In the genomic region with DNA sequence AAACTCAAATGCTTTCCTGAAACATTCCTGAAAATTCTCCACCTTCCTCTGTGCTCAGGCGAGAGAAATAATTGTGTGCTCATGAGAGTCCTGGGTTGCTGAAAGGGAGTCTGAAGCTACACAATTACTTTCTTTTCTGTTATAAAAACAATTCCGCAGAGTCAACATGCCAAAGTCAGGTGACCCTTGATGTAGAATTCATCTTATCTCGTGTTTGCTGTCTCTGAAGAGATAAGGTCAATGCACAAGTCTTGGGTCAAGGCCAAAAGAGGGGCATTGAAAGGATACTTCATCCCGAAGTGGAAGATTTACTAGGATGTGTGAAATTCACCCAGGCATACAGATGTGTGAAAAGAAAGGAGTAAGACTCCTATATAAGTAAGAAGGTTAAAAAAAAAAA, we compare ENCODE assay signal across 27 cellular contexts.
"Had no signal": no experiment of that assay in that cellular context is flagged by ENCODE, and none has a peak within 500 bp of the region (broad histone marks: within the 10 kb centered on the region; RNA-seq: fewer than 3 reads in every experiment).

No MANE protein-coding gene starts in this region.

- H3K27ac ChIP-seq: adrenal gland, ascending aorta, colonic mucosa, esophagus squamous epithelium, gastroesophageal sphincter, heart right ventricle, WERI-Rb-1 had no signal

- H3K4me1 ChIP-seq: adrenal gland, colonic mucosa, gastroesophageal sphincter had no signal

- H3K9me3 ChIP-seq: adrenal gland, ascending aorta, colonic mucosa, esophagus squamous epithelium, gastroesophageal sphincter, heart right ventricle had no signal

- H3K36me3 ChIP-seq: adrenal gland, colonic mucosa, gastroesophageal sphincter, WERI-Rb-1 had no signal

- H3K27me3 ChIP-seq: adrenal gland, ascending aorta, colonic mucosa, esophagus squamous epithelium, gastroesophageal sphincter, heart right ventricle had no signal

- ATAC-seq: activated CD4-positive, CD25-positive, alpha-beta regulatory T cell treated with anti-CD3 and anti-CD28 coated beads, Interleukin-2, amount 50 U/mL, for 24 hours; activated CD8-positive, alpha-beta T cell treated with anti-CD3 and anti-CD28 coated beads for 36 hours; activated naive CD8-positive, alpha-beta T cell treated with anti-CD3 and anti-CD28 coated beads, Interleukin-2, amount 50 U/mL, for 24 hours; gastroesophageal sphincter; heart right ventricle; T-helper 17 cell had no signal

- H3K4me3 ChIP-seq: adrenal gland, ascending aorta, colonic mucosa, esophagus squamous epithelium, gastroesophageal sphincter, heart right ventricle had no signal

- DNase-seq: activated B cell treated with CpG ODN at 0.5 μM for 24 hours; activated CD4-positive, alpha-beta T cell treated with anti-CD3 and anti-CD28 coated beads for 48 hours; activated CD4-positive, alpha-beta T cell treated with anti-CD3 and anti-CD28 coated beads, Interleukin-2, amount 50 U/mL, for 1 hour; activated CD4-positive, alpha-beta T cell treated with anti-CD3 and anti-CD28 coated beads, Interleukin-2, amount 50 U/mL, for 48 hours; activated CD8-positive, alpha-beta memory T cell treated with anti-CD3 and anti-CD28 coated beads for 24 hours; activated CD8-positive, alpha-beta T cell treated with anti-CD3 and anti-CD28 coated beads for 36 hours; activated effector memory CD4-positive, alpha-beta T cell treated with anti-CD3 and anti-CD28 coated beads, Interleukin-2, amount 50 U/mL, for 16 hours; activated naive CD4-positive, alpha-beta T cell treated with anti-CD3 and anti-CD28 coated beads for 36 hours; activated naive CD8-positive, alpha-beta T cell treated with anti-CD3 and anti-CD28 coated beads for 36 hours; activated naive CD8-positive, alpha-beta T cell treated with anti-CD3 and anti-CD28 coated beads, Interleukin-2, amount 50 U/mL, for 24 hours; activated T-cell treated with anti-CD3 and anti-CD28 coated beads, Interleukin-2, amount 50 U/mL, for 1 hour; activated T-cell treated with anti-CD3 and anti-CD28 coated beads, Interleukin-2, amount 50 U/mL, for 48 hours; adrenal gland; caudate nucleus; colonic mucosa; effector CD8-positive, alpha-beta T cell; erythroblast; esophagus squamous epithelium; foreskin melanocyte; heart right ventricle; T-helper 1 cell; T-helper 17 cell; T1000; WERI-Rb-1 had no signal
